In genomic region chr10:118522791-118523498, GRCh38 we compare ENCODE assay signal across 13 cellular contexts.
A peak's percentile ranks its signal among the peaks of the same experiment; 100 is the strongest.
DNase-seq lines count a peak whose midpoint lies in the region; ATAC-seq and TF ChIP-seq lines count a peak whose summit lies in the region.
"Had no signal": no experiment of that assay in that cellular context is flagged by ENCODE, and none has a peak within 500 bp of the region (broad histone marks: within the 10 kb centered on the region; RNA-seq: fewer than 3 reads in every experiment).

No MANE protein-coding gene starts in this region.

- peak overlapping the region in 1 of 2 experiments; percentile 0; a peak in 1 of 4 replicates for H3K4me3 ChIP-seq in HCT116 (replicated peaks in 1 of 2; ENCODE audit: low read depth in 1 of 2, low read length in 2 of 2)
- no peak overlapping the region for H3K4me3 ChIP-seq in fibroblast of mammary gland (ENCODE audit: control insufficient read depth, low read depth, low read length)
- H3K4me3 ChIP-seq: neural progenitor cell had no signal

- peaks cover 9% of the 10 kb centered on the region for H3K9me3 Mint-ChIP-seq in mesothelial cell of epicardium

- H3K9ac ChIP-seq in HCT116 (ENCODE audit: low read length), result no peak overlapping the region
- H3K9ac ChIP-seq: neural progenitor cell had no signal

- H3K4me3 Mint-ChIP-seq in mesothelial cell of epicardium, result no peak overlapping the region
- H3K4me3 Mint-ChIP-seq: CD4-positive, CD25-positive, alpha-beta regulatory T cell; neural progenitor cell had no signal

- RAD21 ChIA-PET in HCT116 (lab: Charles Lee; ENCODE audit: low non-redundant PET in 1 of 2, low total read pairs in 2 of 2, uncharacterized antibody in 2 of 2, unreplicated experiment in 2 of 2), result interaction anchor here in 1 of 2 experiments (0.6 kb wide), 1 partner anchor 47 kb away, joined by 3 read pairs; no protein-coding TSS in a partner anchor

- H3K9me2 ChIP-seq in HCT116 (ENCODE audit: insufficient read depth), result no peaks in the 10 kb centered on the region; the same call in 1 of the 2 replicates

- TF ChIP-seq CTCF in HCT116 (IDR thresholded peaks at IDR 0.05 in 2 of 3, conservative IDR thresholded peaks at IDR 0.05 in 1 of 3; ENCODE audit: borderline replicate concordance in 1 of 3, insufficient read depth in 1 of 3, low read depth in 2 of 3, low read length in 2 of 3), result no peak
- no peak for TF ChIP-seq CTCF in RWPE1 (conservative IDR thresholded peaks at IDR 0.05; ENCODE audit: low read depth)
- TF ChIP-seq CTCF in fibroblast of mammary gland (conservative IDR thresholded peaks at IDR 0.05; ENCODE audit: control insufficient read depth, insufficient read depth, low read depth, low read length), result no peak
- no peak for TF ChIP-seq CTCF in mesothelial cell of epicardium (IDR thresholded peaks at IDR 0.05; ENCODE audit: unreplicated experiment)

- DNase-seq in AG08396 (ENCODE audit: low spot score), result peak; percentile 26
- DNase-seq in HCT116 (ENCODE audit: low read depth, low spot score), result peak; percentile 29
- DNase-seq in RWPE1 (ENCODE audit: low spot score), result peak; percentile 95
- peak; percentile 75 for DNase-seq in fibroblast of mammary gland (ENCODE audit: low read depth)
- no peak for DNase-seq in NCI-H2171 (lab: John Stamatoyannopoulos, UW)
- no peak for DNase-seq in mesothelial cell of epicardium (ENCODE audit: low spot score in 2 of 2, unreplicated experiment in 2 of 2)
- no peak for DNase-seq in stimulated activated CD4-positive, alpha-beta T cell treated with anti-CD3 and anti-CD28 coated beads, Interleukin-12 subunit alpha, Interleukin-12 subunit beta, amount 100 ng/mL, for 4 hours
- DNase-seq: activated naive CD4-positive, alpha-beta T cell treated with Interleukin-2 at 50 U/mL for 16 hours; CD4-positive, CD25-positive, alpha-beta regulatory T cell; stimulated activated CD4-positive, alpha-beta T cell treated with anti-CD3 and anti-CD28 coated beads, Interleukin-2, amount 100 ng/mL, for 24 hours; WERI-Rb-1 had no signal

- intact Hi-C loops in HCT116 (cut with micrococcal nuclease), result no loop called here

- H3K36me3 Mint-ChIP-seq in mesothelial cell of epicardium, result peaks cover 2% of the 10 kb centered on the region
- H3K36me3 Mint-ChIP-seq: CD4-positive, CD25-positive, alpha-beta regulatory T cell; neural progenitor cell had no signal

- peaks cover 13 to 19% of the 10 kb centered on the region in 2 experiments for H3K4me1 ChIP-seq in HCT116 (ENCODE audit: control insufficient read depth in 1 of 2, insufficient read depth in 2 of 2, low read length in 2 of 2)
- H3K4me1 ChIP-seq: neural progenitor cell had no signal

- no peaks in the 10 kb centered on the region for H3K27me3 ChIP-seq in HCT116 (ENCODE audit: insufficient read depth, low read length)
- H3K27me3 ChIP-seq: neural progenitor cell had no signal

- CTCF ChIA-PET in HCT116 (lab: Charles Lee) (interaction anchor here (1.3 kb wide), 1 partner anchor 20 kb away, joined by 4 read pairs; no protein-coding TSS in a partner anchor), RWPE1 (lab: Yijun Ruan, JAX) (interaction anchor here (0.7 to 1.6 kb wide), 5 partner anchors 8 to 64 kb away, joined by 3 to 6 read pairs (median 3); no protein-coding TSS in a partner anchor)

- H3K4me1 Mint-ChIP-seq in mesothelial cell of epicardium, result peaks cover 5% of the 10 kb centered on the region
- H3K4me1 Mint-ChIP-seq: CD4-positive, CD25-positive, alpha-beta regulatory T cell had no signal

- POLR2A ChIA-PET in HCT116 (lab: Charles Lee), result no interaction called here
- POLR2A ChIA-PET in RWPE1 (lab: Yijun Ruan, JAX; ENCODE audit: low non-redundant PET), result no interaction called here

- no peak for TF ChIP-seq RAD21 in HCT116 (IDR thresholded peaks at IDR 0.05; ENCODE audit: low read depth)

- no peak overlapping the region for H3K27ac Mint-ChIP-seq in mesothelial cell of epicardium
- H3K27ac Mint-ChIP-seq: CD4-positive, CD25-positive, alpha-beta regulatory T cell; neural progenitor cell had no signal

- H3K27ac ChIP-seq in HCT116 (ENCODE audit: low read depth, low read length), result no peak overlapping the region
- H3K27ac ChIP-seq in RWPE1, result peak overlapping the region; percentile 86
- H3K27ac ChIP-seq: neural progenitor cell, WERI-Rb-1 had no signal

- no peaks in the 10 kb centered on the region for H3K79me2 ChIP-seq in HCT116 (ENCODE audit: insufficient read depth, low read length)

- peaks cover 39% of the 10 kb centered on the region for H3K27me3 Mint-ChIP-seq in mesothelial cell of epicardium (ENCODE audit: low read depth)

- ATAC-seq in HCT116 (peak; percentile 80), HG03342 (IDR thresholded peaks at IDR 0.05; ENCODE audit: unreplicated experiment) (no peak)

- no peaks in the 10 kb centered on the region for H3K9me3 ChIP-seq in HCT116 (ENCODE audit: control insufficient read depth in 1 of 2, insufficient read depth in 1 of 2, low read depth in 1 of 2, low read length in 2 of 2)

- TF ChIP-seq POLR2A in HCT116 (IDR thresholded peaks at IDR 0.05; ENCODE audit: borderline replicate concordance, extremely low read depth, insufficient read depth, insufficient read length), result no peak

- no peaks in the 10 kb centered on the region for H3K36me3 ChIP-seq in HCT116 (ENCODE audit: control insufficient read depth in 1 of 2, insufficient read depth in 2 of 2, low read length in 2 of 2)
- H3K36me3 ChIP-seq: neural progenitor cell, WERI-Rb-1 had no signal

- BruUV-seq in HCT116 (replicated peaks; lab: Mats Ljungman, UMichigan), result no TSS peak

- H2AFZ ChIP-seq in HCT116 (ENCODE audit: low read depth, low read length, poor library complexity, severe bottlenecking), result peak overlapping the region; percentile 81
- H2AFZ ChIP-seq: neural progenitor cell had no signal

- peak overlapping the region; percentile 42 for H3K4me2 ChIP-seq in HCT116 (ENCODE audit: low read length)
- H3K4me2 ChIP-seq: neural progenitor cell had no signal

- no peaks in the 10 kb centered on the region for H4K20me1 ChIP-seq in HCT116 (ENCODE audit: insufficient read depth)

TF ChIP-seq in HCT116, 20 proteins besides CTCF, POLR2A, EP300 and RAD21 (continues in another document):
- TF ChIP-seq SP1 (IDR thresholded peaks at IDR 0.05; ENCODE audit: low read depth) (peak; percentile 30; the same call in 1 of the 2 replicates), ELF1 (IDR thresholded peaks at IDR 0.05; ENCODE audit: borderline replicate concordance, low read depth) (no peak), EGR1 (IDR thresholded peaks at IDR 0.05; ENCODE audit: low read depth) (no peak), SIN3A (IDR thresholded peaks at IDR 0.05; ENCODE audit: low read depth) (no peak), JUND (IDR thresholded peaks at IDR 0.05) (peak; percentile 50), TCF7L2 (IDR thresholded peaks at IDR 0.05; ENCODE audit: borderline replicate concordance, extremely low read depth, insufficient read depth, insufficient read length) (no peak), REST (IDR thresholded peaks at IDR 0.05; ENCODE audit: low read depth) (no peak), FOSL1 (IDR thresholded peaks at IDR 0.05; ENCODE audit: low read depth) (peak; percentile 69), SRF (IDR thresholded peaks at IDR 0.05; ENCODE audit: low read depth) (no peak), EZH2phosphoT487 (IDR thresholded peaks at IDR 0.05; ENCODE audit: borderline replicate concordance) (no peak), CEBPB (IDR thresholded peaks at IDR 0.05; ENCODE audit: low read depth) (no peak), ZNF274 (IDR thresholded peaks at IDR 0.05; ENCODE audit: low read depth, low read length) (no peak), CBX3 (IDR thresholded peaks at IDR 0.05; ENCODE audit: low read depth) (peak; percentile 6; the same call in 1 of the 2 replicates), YY1 (IDR thresholded peaks at IDR 0.05; ENCODE audit: extremely low read depth, insufficient replicate concordance, low read depth, low read length) (no peak), ZFX (IDR thresholded peaks at IDR 0.05) (no peak), POLR2AphosphoS5 (IDR thresholded peaks at IDR 0.05; ENCODE audit: low read depth, low read length) (no peak)
- TF ChIP-seq, protein P1, sequence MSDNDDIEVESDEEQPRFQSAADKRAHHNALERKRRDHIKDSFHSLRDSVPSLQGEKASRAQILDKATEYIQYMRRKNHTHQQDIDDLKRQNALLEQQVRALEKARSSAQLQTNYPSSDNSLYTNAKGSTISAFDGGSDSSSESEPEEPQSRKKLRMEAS (IDR thresholded peaks at IDR 0.05), result no peak
- TF ChIP-seq, protein P2, sequence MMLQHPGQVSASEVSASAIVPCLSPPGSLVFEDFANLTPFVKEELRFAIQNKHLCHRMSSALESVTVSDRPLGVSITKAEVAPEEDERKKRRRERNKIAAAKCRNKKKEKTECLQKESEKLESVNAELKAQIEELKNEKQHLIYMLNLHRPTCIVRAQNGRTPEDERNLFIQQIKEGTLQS (IDR thresholded peaks at IDR 0.05), result no peak

Comparison
In these comparisons a context has a peak if more than half of its experiments do, and no peak if none do; other contexts are left out.
1. DNase-seq: peak in AG08396 (single experiment), HCT116 (single experiment), RWPE1 (single experiment) and fibroblast of mammary gland (single experiment); none in NCI-H2171 (single experiment), mesothelial cell of epicardium (0 of 2) and stimulated activated CD4-positive, alpha-beta T cell treated with anti-CD3 and anti-CD28 coated beads, Interleukin-12 subunit alpha, Interleukin-12 subunit beta, amount 100 ng/mL, for 4 hours (single experiment).